Comparison of ENCODE assay signal across 8 cellular contexts in the genomic region with DNA sequence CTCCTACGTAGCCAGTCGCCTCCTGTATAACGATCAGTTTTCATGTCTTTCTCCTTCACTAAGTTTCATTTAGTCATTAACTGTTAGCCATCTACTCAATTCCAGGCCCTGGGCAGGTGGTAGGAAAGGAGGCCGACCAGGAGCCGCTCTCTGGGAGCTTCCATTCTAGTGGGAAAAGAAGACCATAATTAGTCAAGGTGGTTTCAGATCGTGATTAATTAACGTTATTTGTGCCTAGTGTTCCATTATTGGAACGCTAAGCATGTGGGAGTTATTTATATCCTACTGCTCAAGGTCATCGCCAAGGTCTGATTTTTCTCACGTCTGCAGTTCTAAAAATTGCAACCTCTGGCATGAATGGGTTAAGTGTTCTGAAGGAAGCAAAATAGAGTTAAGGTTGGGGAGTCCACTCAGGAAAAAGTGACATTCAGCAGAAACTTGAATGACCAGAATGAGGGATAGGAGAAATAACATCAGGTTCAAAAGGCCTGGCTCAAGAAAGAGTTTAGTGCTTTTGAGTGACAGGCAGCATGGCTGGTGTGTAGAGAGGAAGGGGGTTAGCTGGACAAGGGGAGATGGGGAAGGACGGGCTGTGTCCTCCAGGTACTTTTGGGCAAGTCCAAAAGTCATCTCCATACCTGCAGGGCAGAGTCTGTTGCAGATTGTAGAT. TPM values are rescaled to one million over a fixed set of nuclear protein-coding genes. Genes with fewer than 3 reads are reported as not detected.
DNase-seq lines count a peak whose midpoint lies in the region; ATAC-seq, FAIRE-seq and TF ChIP-seq lines count a peak whose summit lies in the region.

No MANE protein-coding gene starts in this region.

- TF ChIP-seq POLR2A in GM12892 (IDR thresholded peaks at IDR 0.05; ENCODE audit: low read depth, low read length) (0 out of 2 replicates have a peak, but pooled peaks have one; percentile 28), esophagus squamous epithelium (IDR thresholded peaks at IDR 0.05) (no peak), prostate gland (IDR thresholded peaks at IDR 0.05) (no peak)

- H3K27me3 ChIP-seq in esophagus squamous epithelium (no peaks in the 10 kb centered on the region), prostate gland (replicated peaks; ENCODE audit: insufficient read depth) (no peaks in the 10 kb centered on the region)

- intact Hi-C loops in esophagus squamous epithelium (cut with DNase I) (no loop called here), prostate gland (cut with DNase I) (no loop called here)

- 8 to 9% methylated on average over 8 to 11 of the region's 11 CpGs for WGBS in esophagus squamous epithelium, 2 donors
- WGBS in prostate gland = 13% methylated on average over 11 of the region's 11 CpGs

- DNase-seq in GM12892 (ENCODE audit: insufficient read length) (no peak), SK-N-MC (ENCODE audit: low read depth, low spot score) (no peak), esophagus squamous epithelium (lab: John Stamatoyannopoulos, UW) (no peak), prostate gland (ENCODE audit: low spot score) (no peak), NCI-H2081 (lab: John Stamatoyannopoulos, UW) (no peak), NCI-H345 treated with DMSO at 0.1 percent for 48 hours (lab: John Stamatoyannopoulos, UW; ENCODE audit: unreplicated experiment) (no peak), T-helper 9 cell (no peak)

- peaks cover 4% of the 10 kb centered on the region for H3K36me3 ChIP-seq in SK-N-MC (ENCODE audit: insufficient read depth, low read length)
- H3K36me3 ChIP-seq in esophagus squamous epithelium = peaks cover 0 to 33% (median 0%) of the 10 kb centered on the region in 3 donors
- no peaks in the 10 kb centered on the region for H3K36me3 ChIP-seq in prostate gland

- peak overlapping the region; percentile 11; the same call in 1 of the 2 replicates for H3K27ac ChIP-seq in SK-N-MC
- H3K27ac ChIP-seq in esophagus squamous epithelium = peak overlapping the region; percentile 88 to 99 (median 96)
- peak overlapping the region; percentile 91 for H3K27ac ChIP-seq in prostate gland

- peak overlapping the region; percentile 87 for H3K9ac ChIP-seq in SK-N-MC (ENCODE audit: insufficient read length)

- H3K9me3 ChIP-seq in SK-N-MC (ENCODE audit: low read depth, low read length) = no peaks in the 10 kb centered on the region
- H3K9me3 ChIP-seq in esophagus squamous epithelium = no peaks in the 10 kb centered on the region
- no peaks in the 10 kb centered on the region for H3K9me3 ChIP-seq in prostate gland

- H3K4me3 ChIP-seq in SK-N-MC = peak overlapping the region; percentile 85
- H3K4me3 ChIP-seq in esophagus squamous epithelium = peak overlapping the region; percentile 67 to 94 (median 75)
- H3K4me3 ChIP-seq in prostate gland = peak overlapping the region; percentile 70 to 71

- FAIRE-seq in GM12892 (lab: Jason Lieb, UNC) = no peak

- no peak for ATAC-seq in GM19467 (IDR thresholded peaks at IDR 0.05; ENCODE audit: unreplicated experiment)

- TF ChIP-seq CTCF in esophagus squamous epithelium (IDR thresholded peaks at IDR 0.05) (no peak), prostate gland (IDR thresholded peaks at IDR 0.05) (no peak)

- H3K4me1 ChIP-seq in esophagus squamous epithelium (peaks cover 13 to 76% (median 25%) of the 10 kb centered on the region in 3 donors), prostate gland (replicated peaks) (no peaks in the 10 kb centered on the region)

RNA-seq across cellular contexts. Expression of a gene that starts 0.8 kb away (rescaled TPM):
- 5.0 TPM for polyA plus RNA-seq in GM12892 (2012; ENCODE audit: missing spikeins)
- total RNA-seq in esophagus squamous epithelium (10 to 100 TPM; 11.5 to 14.1 (median 11.9) TPM), prostate gland (10 to 100 TPM; 13.5 to 26.4 TPM)

Comparison
In these comparisons a context has a peak if more than half of its experiments do, and no peak if none do; other contexts are left out.
1. H3K27ac ChIP-seq: peak in every context shown above with its lines; median percentile 96 in esophagus squamous epithelium; 91 in prostate gland; 11 in SK-N-MC.